Comparison of ENCODE assay signal across 1 cellular context in genomic region chr5:39194466-39195136, GRCh38.
TF ChIP-seq lines count a peak whose summit lies in the region.

No MANE protein-coding gene starts in this region.

TF ChIP-seq in K562, 482 proteins besides CTCF, POLR2A, EP300 and RAD21 (continued from another document and continues in another):
- no peak for TF ChIP-seq CHD7 (IDR thresholded peaks at IDR 0.05; ENCODE audit: low read depth, low read length)
- peak; percentile 63; the same call in 1 of the 2 replicates for TF ChIP-seq L3MBTL2 (IDR thresholded peaks at IDR 0.05)
- 0 out of 2 replicates have a peak, but pooled peaks have one; percentile 71 for TF ChIP-seq TRIM25 (IDR thresholded peaks at IDR 0.05; ENCODE audit: borderline replicate concordance)
- peak; percentile 46; the same call in 1 of the 2 replicates for TF ChIP-seq NKRF (IDR thresholded peaks at IDR 0.05; ENCODE audit: borderline replicate concordance)
- TF ChIP-seq ZKSCAN8 (CRISPR knock-in tag; IDR thresholded peaks at IDR 0.05), result peak; percentile 18; the same call in 1 of the 2 replicates
- TF ChIP-seq MTA2 (IDR thresholded peaks at IDR 0.05; ENCODE audit: low read depth), result peak; percentile 93
- no peak for TF ChIP-seq SRSF7 (optimal IDR thresholded peaks at IDR 0.05; ENCODE audit: low read depth, low read length)
- no peak for TF ChIP-seq ELF2 (CRISPR knock-in tag; IDR thresholded peaks at IDR 0.05)
- peak; percentile 65; the same call in 1 of the 2 replicates for TF ChIP-seq MIER1 (IDR thresholded peaks at IDR 0.05; ENCODE audit: low read depth)
- TF ChIP-seq ELK3 (CRISPR knock-in tag; IDR thresholded peaks at IDR 0.05), result no peak
- TF ChIP-seq CEBPG (CRISPR knock-in tag; IDR thresholded peaks at IDR 0.05), result peak; percentile 58; the same call in 1 of the 2 replicates
- peak; percentile 20 to 69; a peak in 2 of 4 replicates for TF ChIP-seq CEBPG (tag; conservative IDR thresholded peaks at IDR 0.05 in 1 of 2, IDR thresholded peaks at IDR 0.05 in 1 of 2)
- TF ChIP-seq HBP1 (CRISPR knock-in tag; IDR thresholded peaks at IDR 0.05), result peak; percentile 87
- peak; percentile 72; the same call in 1 of the 2 replicates for TF ChIP-seq MEF2D (tag; conservative IDR thresholded peaks at IDR 0.05; ENCODE audit: low read depth)
- TF ChIP-seq PML (IDR thresholded peaks at IDR 0.05; ENCODE audit: low read length), result peak; percentile 84
- no peak for TF ChIP-seq ZBTB43 (CRISPR knock-in tag; IDR thresholded peaks at IDR 0.05)
- TF ChIP-seq ZNF644 (tag; IDR thresholded peaks at IDR 0.05; ENCODE audit: low read depth), result no peak; the same call in 1 of the 2 replicates
- TF ChIP-seq NR4A1 (CRISPR knock-in tag; IDR thresholded peaks at IDR 0.05), result peak; percentile 62; the same call in 1 of the 2 replicates
- no peak; the same call in 1 of the 2 replicates for TF ChIP-seq NR4A1 (tag; IDR thresholded peaks at IDR 0.05)
- no peak for TF ChIP-seq ILK (tag; IDR thresholded peaks at IDR 0.05; ENCODE audit: borderline replicate concordance, low read depth)
- TF ChIP-seq IRF9 (tag; IDR thresholded peaks at IDR 0.05), result no peak
- peak; percentile 65; the same call in 1 of the 2 replicates for TF ChIP-seq POLR2AphosphoS5 (IDR thresholded peaks at IDR 0.05; ENCODE audit: control insufficient read depth, insufficient read depth, low read depth, low read length)
- peak; percentile 84; the same call in 1 of the 2 replicates for TF ChIP-seq BCOR (IDR thresholded peaks at IDR 0.05)
- no peak for TF ChIP-seq MEF2A (IDR thresholded peaks at IDR 0.05; ENCODE audit: control insufficient read depth, low read depth, low read length)
- no peak for TF ChIP-seq CHCHD3 (CRISPR knock-in tag; IDR thresholded peaks at IDR 0.05)
- TF ChIP-seq YY1 (IDR thresholded peaks at IDR 0.05; ENCODE audit: borderline replicate concordance in 1 of 3, control insufficient read depth in 1 of 3, extremely low read depth in 1 of 3, insufficient read depth in 3 of 3, insufficient read length in 1 of 3, insufficient replicate concordance in 2 of 3, low read depth in 1 of 3, low read length in 2 of 3), result no peak
- TF ChIP-seq FOXA3 (CRISPR knock-in tag; conservative IDR thresholded peaks at IDR 0.05 in 1 of 2, IDR thresholded peaks at IDR 0.05 in 1 of 2), result 0 out of 4 replicates have a peak, but pooled peaks of 1 of the 2 experiments have one; percentile 41
- TF ChIP-seq RNF2 (IDR thresholded peaks at IDR 0.05), result peak; percentile 99
- TF ChIP-seq TFAM (CRISPR knock-in tag; conservative IDR thresholded peaks at IDR 0.05), result no peak
- TF ChIP-seq E2F8 (IDR thresholded peaks at IDR 0.05; ENCODE audit: low read depth, partially characterized antibody), result peak; percentile 56
